8 cellular contexts compared by ENCODE assay signal in genomic region chr3:152267831-152268500, GRCh38. TPM values are rescaled to one million over a fixed set of nuclear protein-coding genes. Genes with fewer than 3 reads are reported as not detected.
DNase-seq lines count a peak whose midpoint lies in the region; ATAC-seq lines count a peak whose summit lies in the region.

No MANE protein-coding gene starts in this region.

- no peaks in the 10 kb centered on the region for H3K9me3 Mint-ChIP-seq in activated T-helper 2 cell treated with anti-CD3 and anti-CD28 coated beads, Interferon-gamma antibody, Interleukin-2, Interleukin-4, amounts not matched to agents 10 μg/mL and 5 μg/mL and 100 μg/mL, durations not matched to agents 14 hours and 24 hours and 36 hours

- ATAC-seq in GM21526 (IDR thresholded peaks at IDR 0.05; ENCODE audit: low FRiP score, unreplicated experiment), result no peak
- ATAC-seq in GM19455 (IDR thresholded peaks at IDR 0.05; ENCODE audit: unreplicated experiment), result no peak
- ATAC-seq in HG02571 (IDR thresholded peaks at IDR 0.05; ENCODE audit: unreplicated experiment), result no peak

- intact Hi-C loops in activated T-helper 2 cell treated with anti-CD3 and anti-CD28 coated beads, Interferon-gamma antibody, Interleukin-2, Interleukin-4, amounts not matched to agents 10 μg/mL and 5 μg/mL and 100 μg/mL, durations not matched to agents 14 hours and 24 hours and 36 hours (cut with micrococcal nuclease), result loop anchor here (1.0 to 5.0 kb wide), 6 partner anchors 10 to 1506 kb away; partner anchors contain the start of genes RAP2B and SIAH2

- DNase-seq in NCI-H82 treated with DMSO at 0.1 percent for 48 hours (lab: John Stamatoyannopoulos, UW; ENCODE audit: unreplicated experiment) (peak; percentile 47), NCI-H82 (lab: John Stamatoyannopoulos, UW) (no peak), inferior parietal cortex (ENCODE audit: extremely low spot score) (peak; percentile 60), superior temporal gyrus (ENCODE audit: extremely low spot score) (peak; percentile 84)
- no peak for DNase-seq in activated T-helper 2 cell treated with anti-CD3 and anti-CD28 coated beads, Interferon-gamma antibody, Interleukin-2, Interleukin-4, amounts not matched to agents 10 μg/mL and 5 μg/mL and 100 μg/mL, durations not matched to agents 14 hours and 24 hours and 36 hours (ENCODE audit: low spot score)

- peaks cover 53% of the 10 kb centered on the region for H3K4me1 Mint-ChIP-seq in activated T-helper 2 cell treated with anti-CD3 and anti-CD28 coated beads, Interferon-gamma antibody, Interleukin-2, Interleukin-4, amounts not matched to agents 10 μg/mL and 5 μg/mL and 100 μg/mL, durations not matched to agents 14 hours and 24 hours and 36 hours (ENCODE audit: low read depth)

- peaks cover 42% of the 10 kb centered on the region for H3K36me3 Mint-ChIP-seq in activated T-helper 2 cell treated with anti-CD3 and anti-CD28 coated beads, Interferon-gamma antibody, Interleukin-2, Interleukin-4, amounts not matched to agents 10 μg/mL and 5 μg/mL and 100 μg/mL, durations not matched to agents 14 hours and 24 hours and 36 hours (ENCODE audit: low read depth)

- H3K27me3 Mint-ChIP-seq in activated T-helper 2 cell treated with anti-CD3 and anti-CD28 coated beads, Interferon-gamma antibody, Interleukin-2, Interleukin-4, amounts not matched to agents 10 μg/mL and 5 μg/mL and 100 μg/mL, durations not matched to agents 14 hours and 24 hours and 36 hours (ENCODE audit: low read depth), result no peaks in the 10 kb centered on the region

- H3K27ac Mint-ChIP-seq in activated T-helper 2 cell treated with anti-CD3 and anti-CD28 coated beads, Interferon-gamma antibody, Interleukin-2, Interleukin-4, amounts not matched to agents 10 μg/mL and 5 μg/mL and 100 μg/mL, durations not matched to agents 14 hours and 24 hours and 36 hours, result peak overlapping the region; percentile 96

- peak overlapping the region; percentile 89 for H3K4me3 Mint-ChIP-seq in activated T-helper 2 cell treated with anti-CD3 and anti-CD28 coated beads, Interferon-gamma antibody, Interleukin-2, Interleukin-4, amounts not matched to agents 10 μg/mL and 5 μg/mL and 100 μg/mL, durations not matched to agents 14 hours and 24 hours and 36 hours (ENCODE audit: low read depth)

RNA-seq across cellular contexts. Expression of gene MBNL1, which starts 0.8 kb away (rescaled TPM):
- total RNA-seq in activated T-helper 2 cell treated with anti-CD3 and anti-CD28 coated beads, Interferon-gamma antibody, Interleukin-2, Interleukin-4, amounts not matched to agents 10 μg/mL and 5 μg/mL and 100 μg/mL, durations not matched to agents 14 hours and 24 hours and 36 hours, result 230 and 244 TPM in 2 replicates

Comparison
In these comparisons a context has a peak if more than half of its experiments do, and no peak if none do; other contexts are left out.
1. DNase-seq: peak in NCI-H82 treated with DMSO at 0.1 percent for 48 hours (single experiment), inferior parietal cortex (single experiment) and superior temporal gyrus (single experiment); none in NCI-H82 (single experiment) and activated T-helper 2 cell treated with anti-CD3 and anti-CD28 coated beads, Interferon-gamma antibody, Interleukin-2, Interleukin-4, amounts not matched to agents 10 μg/mL and 5 μg/mL and 100 μg/mL, durations not matched to agents 14 hours and 24 hours and 36 hours (single experiment).